ENCODE assay signal across 22 cellular contexts in the genomic region with DNA sequence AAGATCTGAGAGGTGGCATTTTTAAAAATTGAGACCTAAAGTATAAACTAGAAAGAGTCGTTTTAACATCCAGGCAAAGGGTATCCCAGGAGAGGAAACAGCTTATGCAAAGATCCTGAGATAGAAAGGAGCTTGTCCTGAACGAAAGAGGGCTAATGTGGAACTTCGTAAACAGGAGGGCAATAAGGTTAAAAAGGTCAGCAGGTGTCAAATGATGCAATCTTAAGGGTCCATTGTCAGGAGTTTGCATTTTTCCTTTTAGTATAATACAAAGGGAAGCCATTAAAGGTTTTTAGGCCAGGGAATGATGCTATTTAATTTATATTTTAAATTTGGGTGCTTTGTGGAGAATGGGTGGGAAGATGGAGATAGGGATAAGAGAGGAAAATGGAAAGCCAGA.
"Had no signal": no experiment of that assay in that cellular context is flagged by ENCODE, and none has a peak within 500 bp of the region (broad histone marks: within the 10 kb centered on the region; RNA-seq: fewer than 3 reads in every experiment).

No MANE protein-coding gene starts in this region.

- H3K9me3 Mint-ChIP-seq: naive B cell, nephron had no signal

- H3K9me3 ChIP-seq: esophagus squamous epithelium, gastroesophageal sphincter, neutrophil, sigmoid colon, stomach, thoracic aorta, transverse colon had no signal

- H3K36me3 ChIP-seq: esophagus squamous epithelium, gastroesophageal sphincter, neutrophil, sigmoid colon, stomach, thoracic aorta, transverse colon had no signal

- H3K36me3 Mint-ChIP-seq: naive B cell had no signal

- FAIRE-seq: endometrium had no signal

- H3K4me3 Mint-ChIP-seq: nephron had no signal

- DNase-seq: effector memory CD4-positive, alpha-beta T cell; esophagus squamous epithelium; foreskin fibroblast; glutamatergic neuron; left colon; left ventricle myocardium superior; mesendoderm; naive B cell; posterior cingulate gyrus; stimulated activated CD4-positive, alpha-beta T cell treated with anti-CD3 and anti-CD28 coated beads, Interleukin-12 subunit alpha, Interleukin-12 subunit beta, amount 100 ng/mL, for 4 hours; stimulated activated naive CD4-positive, alpha-beta T cell; stomach; substantia nigra; transverse colon had no signal

- H3K4me3 ChIP-seq: esophagus squamous epithelium, gastroesophageal sphincter, sigmoid colon, skin epidermis, stomach, thoracic aorta, transverse colon had no signal

- H3K27me3 Mint-ChIP-seq: naive B cell had no signal

- H3K27me3 ChIP-seq: esophagus squamous epithelium, gastroesophageal sphincter, neutrophil, sigmoid colon, stomach, transverse colon had no signal

- H3K27ac ChIP-seq: epithelial cell of prostate, esophagus squamous epithelium, gastroesophageal sphincter, neutrophil, sigmoid colon, skin epidermis, stomach, thoracic aorta, transverse colon had no signal

- ATAC-seq: gastroesophageal sphincter, left colon, left ventricle myocardium superior had no signal
